Comparison of ENCODE assay signal across 3 cellular contexts in the genomic region with DNA sequence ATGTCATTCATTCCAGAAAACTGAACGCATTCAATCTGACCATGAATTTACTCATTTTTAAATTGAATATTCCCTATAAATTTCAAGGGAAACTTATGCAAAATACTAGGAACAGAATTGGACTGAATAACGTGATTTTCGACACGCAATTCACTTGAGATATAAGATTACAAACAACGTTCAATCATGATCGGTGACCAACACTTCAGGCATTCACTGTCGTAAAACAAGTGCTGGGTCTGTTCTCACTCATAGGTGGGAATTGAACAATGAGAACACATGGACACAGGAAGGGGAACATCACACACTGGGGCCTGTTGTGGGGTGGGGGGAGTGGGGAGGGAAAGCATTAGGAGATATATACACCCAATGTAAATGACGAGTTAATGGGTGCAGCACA. TPM values are rescaled to one million over a fixed set of nuclear protein-coding genes. Genes with fewer than 3 reads are reported as not detected.
"Had no signal": no experiment of that assay in that cellular context is flagged by ENCODE, and none has a peak within 500 bp of the region (broad histone marks: within the 10 kb centered on the region; RNA-seq: fewer than 3 reads in every experiment).

No MANE protein-coding gene starts in this region.

RNA-seq across cellular contexts. Expression of gene RTL8B, which starts 2.5 kb away (rescaled TPM):
- total RNA-seq: HepG2, HT1080 had no signal
- polyA plus RNA-seq: IgD-negative memory B cell had no signal

RNA-seq across cellular contexts. Expression of gene SMIM10, which starts 29.1 kb away (rescaled TPM):
- total RNA-seq: HepG2, HT1080 had no signal
- polyA plus RNA-seq: HepG2, IgD-negative memory B cell had no signal

RNA-seq across cellular contexts. Expression of gene RTL8A, which starts 32.0 kb away (rescaled TPM):
- total RNA-seq: HepG2 had no signal
- polyA plus RNA-seq: HepG2 had no signal
